In the genomic region with DNA sequence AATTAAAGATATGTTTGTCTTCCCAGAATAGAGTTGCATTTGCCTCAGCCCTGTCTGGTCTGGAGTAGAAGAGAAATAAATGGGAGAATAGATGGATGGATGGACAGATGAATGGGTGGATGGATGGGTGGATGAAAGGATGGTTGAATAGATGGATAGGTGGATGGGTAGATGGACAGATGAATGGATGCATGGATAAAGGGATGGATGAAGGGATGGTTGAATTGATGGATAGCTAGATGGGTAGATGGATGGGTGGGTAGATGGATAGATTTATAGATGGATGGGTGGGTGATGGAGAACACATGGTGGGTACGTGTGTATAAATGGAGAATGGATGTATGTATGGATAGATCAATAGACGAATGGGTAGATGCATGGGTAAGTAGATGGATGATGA, we compare ENCODE assay signal across 17 cellular contexts. TPM values are rescaled to one million over a fixed set of nuclear protein-coding genes. Genes with fewer than 3 reads are reported as not detected.
"Had no signal": no experiment of that assay in that cellular context is flagged by ENCODE, and none has a peak within 500 bp of the region (broad histone marks: within the 10 kb centered on the region; RNA-seq: fewer than 3 reads in every experiment).

No MANE protein-coding gene starts in this region.

- DNase-seq: activated CD4-positive, alpha-beta T cell treated with anti-CD3 and anti-CD28 coated beads for 4 hours; activated effector memory CD4-positive, alpha-beta T cell treated with Interleukin-2 at 50 U/mL for 16 hours; activated T-cell treated with anti-CD3 and anti-CD28 coated beads, Interleukin-2, amount 50 U/mL, for 1 hour; adrenal gland; kidney; left lung; mammary epithelial cell; stimulated activated CD4-positive, alpha-beta T cell treated with anti-CD3 and anti-CD28 coated beads, Interleukin-4, amount 100 ng/mL, for 1 hour; stimulated activated naive CD4-positive, alpha-beta T cell treated with Interleukin-2 at 50 U/mL for 16 hours; T-helper 17 cell had no signal

- H3K27me3 Mint-ChIP-seq: activated naive CD4-positive, alpha-beta T cell treated with anti-CD3 and anti-CD28 coated beads, Interleukin-2, amount 50 U/mL, for 24 hours had no signal

- H3K9me3 Mint-ChIP-seq: activated naive CD4-positive, alpha-beta T cell treated with anti-CD3 and anti-CD28 coated beads, Interleukin-2, amount 50 U/mL, for 24 hours; type B pancreatic cell; WTC11 had no signal

- H3K4me2 ChIP-seq: hepatocyte had no signal

- H3K4me3 Mint-ChIP-seq: activated naive CD4-positive, alpha-beta T cell treated with anti-CD3 and anti-CD28 coated beads, Interleukin-2, amount 50 U/mL, for 24 hours; T-helper 17 cell; type B pancreatic cell; WTC11 had no signal

- H3K4me3 ChIP-seq: adrenal gland, hepatocyte, left lung had no signal

- H3K36me3 Mint-ChIP-seq: activated naive CD4-positive, alpha-beta T cell treated with anti-CD3 and anti-CD28 coated beads, Interleukin-2, amount 50 U/mL, for 24 hours; type B pancreatic cell; WTC11 had no signal

- H3K36me3 ChIP-seq: adrenal gland, left lung, neutrophil had no signal

- H3K27me3 ChIP-seq: adrenal gland, left lung, neutrophil had no signal

- ATAC-seq: esophagus mucosa, left lung, T-helper 17 cell, WTC11 had no signal

- H3K9me3 ChIP-seq: adrenal gland, left lung, neutrophil had no signal

- H2AFZ ChIP-seq: hepatocyte had no signal

- H3K4me1 ChIP-seq: adrenal gland, left lung had no signal

- H3K27ac Mint-ChIP-seq: activated naive CD4-positive, alpha-beta T cell treated with anti-CD3 and anti-CD28 coated beads, Interleukin-2, amount 50 U/mL, for 24 hours; T-helper 17 cell; type B pancreatic cell; WTC11 had no signal

- H3K27ac ChIP-seq: adrenal gland, hepatocyte, left lung, neutrophil had no signal

- H3K79me2 ChIP-seq: hepatocyte had no signal

RNA-seq across cellular contexts. Expression of a gene that starts 8.5 kb away (rescaled TPM):
- total RNA-seq: esophagus mucosa, hepatocyte, mammary epithelial cell, T-helper 17 cell had no signal

RNA-seq across cellular contexts. Expression of a gene that starts 12.5 kb away (rescaled TPM):
- total RNA-seq: adrenal gland, esophagus mucosa, hepatocyte, left lung, mammary epithelial cell, posterior vena cava, T-helper 17 cell had no signal
